7 cellular contexts compared by ENCODE assay signal in the genomic region with DNA sequence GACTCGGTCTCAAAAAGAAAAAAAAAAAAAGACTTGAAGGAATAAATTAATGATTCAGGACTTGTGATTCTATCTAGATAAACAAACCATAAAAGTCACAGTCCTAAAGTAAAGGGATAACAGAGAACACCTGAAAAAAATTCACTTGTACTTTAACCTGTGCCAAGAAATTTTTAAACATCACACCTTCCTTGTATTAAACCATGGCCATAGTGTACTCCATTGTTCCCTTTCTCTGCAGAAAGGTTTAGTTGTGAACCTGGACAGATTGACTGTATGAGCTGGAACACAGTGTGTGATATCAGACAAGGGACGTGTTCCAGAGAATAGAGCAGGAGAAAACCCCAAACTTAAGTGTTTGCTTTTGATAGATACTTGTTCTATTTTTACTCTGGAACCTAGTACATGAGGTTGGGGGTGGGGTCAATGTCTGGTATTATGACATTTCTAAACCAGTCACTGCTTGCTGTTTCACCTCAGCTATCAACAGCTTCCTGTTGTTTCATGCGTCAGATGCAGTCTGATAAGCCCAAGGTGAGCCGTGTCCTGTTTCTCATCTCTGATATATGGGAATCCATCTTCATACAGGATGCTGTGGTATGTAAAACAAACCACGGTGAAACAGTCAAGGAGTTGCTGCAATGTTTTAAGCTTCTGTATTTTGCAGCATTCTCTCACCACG.
DNase-seq lines count a peak whose midpoint lies in the region; ATAC-seq, FAIRE-seq and TF ChIP-seq lines count a peak whose summit lies in the region.

No MANE protein-coding gene starts in this region.

- ATAC-seq in HG03135 (IDR thresholded peaks at IDR 0.05; ENCODE audit: unreplicated experiment), result peak; percentile 75

- FAIRE-seq in GM19239 (lab: Jason Lieb, UNC) (peak; percentile 33), H54 (lab: Jason Lieb, UNC) (no peak)

- no peak overlapping the region for H3K4me3 ChIP-seq in choroid plexus epithelial cell (ENCODE audit: low read depth, low read length)

- DNase-seq in GM19239 (ENCODE audit: insufficient read length, low spot score), result no peak
- DNase-seq in SW480 (ENCODE audit: low spot score), result peak; percentile 36
- DNase-seq in choroid plexus epithelial cell (ENCODE audit: low read depth), result peak; percentile 71
- DNase-seq in stimulated activated CD4-positive, alpha-beta T cell treated with anti-CD3 and anti-CD28 coated beads, Interleukin-1b, Interleukin-23, amount 100 ng/mL, for 48 hours, result peak; percentile 57
- DNase-seq in C1 segment of cervical spinal cord (lab: John Stamatoyannopoulos, UW), result no peak
- no peak for DNase-seq in H54 (ENCODE audit: insufficient read length, low spot score)

- no peak for TF ChIP-seq POLR2A in H54 (IDR thresholded peaks at IDR 0.05; ENCODE audit: low read depth, low read length)

- no peak for TF ChIP-seq CTCF in choroid plexus epithelial cell (conservative IDR thresholded peaks at IDR 0.05; ENCODE audit: low read depth, low read length)

Comparison
In these comparisons a context has a peak if more than half of its experiments do, and no peak if none do; other contexts are left out.
1. DNase-seq: peak in SW480 (single experiment), choroid plexus epithelial cell (single experiment) and stimulated activated CD4-positive, alpha-beta T cell treated with anti-CD3 and anti-CD28 coated beads, Interleukin-1b, Interleukin-23, amount 100 ng/mL, for 48 hours (single experiment); none in GM19239 (single experiment), C1 segment of cervical spinal cord (0 of 14) and H54 (single experiment).